8 cellular contexts compared by ENCODE assay signal in genomic region chr6:143427109-143427817, GRCh38. TPM values are rescaled to one million over a fixed set of nuclear protein-coding genes. Genes with fewer than 3 reads are reported as not detected.
A peak's percentile ranks its signal among the peaks of the same experiment; 100 is the strongest.
DNase-seq lines count a peak whose midpoint lies in the region; ATAC-seq lines count a peak whose summit lies in the region.

No MANE protein-coding gene starts in this region.

- H3K27me3 Mint-ChIP-seq in CD8-positive, alpha-beta memory T cell, result no peaks in the 10 kb centered on the region
- no peaks in the 10 kb centered on the region for H3K27me3 Mint-ChIP-seq in memory B cell

- H3K27ac Mint-ChIP-seq in CD8-positive, alpha-beta memory T cell, result no peak overlapping the region
- H3K27ac Mint-ChIP-seq in memory B cell, result peak overlapping the region; percentile 35

- no peak overlapping the region for H3K4me3 ChIP-seq in CD8-positive, alpha-beta memory T cell (ENCODE audit: low read length)

- no peaks in the 10 kb centered on the region for H3K9me3 Mint-ChIP-seq in CD8-positive, alpha-beta memory T cell
- no peaks in the 10 kb centered on the region for H3K9me3 Mint-ChIP-seq in memory B cell

- ATAC-seq in GM19324 (IDR thresholded peaks at IDR 0.05; ENCODE audit: low FRiP score, unreplicated experiment) (peak; percentile 99), HG03354 (IDR thresholded peaks at IDR 0.05; ENCODE audit: poor library complexity, severe bottlenecking, unreplicated experiment) (peak; percentile 100), memory B cell (ENCODE audit: low read depth) (peak; percentile 100)

- no peaks in the 10 kb centered on the region for H3K4me1 ChIP-seq in CD8-positive, alpha-beta memory T cell (ENCODE audit: insufficient read depth, low read length)

- peaks cover 0 to 4% (median 3%) of the 10 kb centered on the region in 3 donors for H3K4me1 Mint-ChIP-seq in CD8-positive, alpha-beta memory T cell
- no peaks in the 10 kb centered on the region for H3K4me1 Mint-ChIP-seq in memory B cell

- H3K9me3 ChIP-seq in CD8-positive, alpha-beta memory T cell (ENCODE audit: low read length), result no peaks in the 10 kb centered on the region

- H3K27ac ChIP-seq in CD8-positive, alpha-beta memory T cell (ENCODE audit: low read depth, low read length), result no peak overlapping the region

- H3K4me3 Mint-ChIP-seq in CD8-positive, alpha-beta memory T cell, result no peak overlapping the region
- no peak overlapping the region for H3K4me3 Mint-ChIP-seq in memory B cell

- H3K36me3 Mint-ChIP-seq in CD8-positive, alpha-beta memory T cell, result peaks cover 3 to 17% (median 13%) of the 10 kb centered on the region in 3 donors
- peaks cover 3% of the 10 kb centered on the region for H3K36me3 Mint-ChIP-seq in memory B cell

- no peaks in the 10 kb centered on the region for H3K27me3 ChIP-seq in CD8-positive, alpha-beta memory T cell (ENCODE audit: insufficient read depth, low read length, poor library complexity, severe bottlenecking)

- H3K36me3 ChIP-seq in CD8-positive, alpha-beta memory T cell (ENCODE audit: insufficient read depth, low read length), result peaks cover 3% of the 10 kb centered on the region

- peak; percentile 55 to 78 (median 63) for DNase-seq in CD8-positive, alpha-beta memory T cell
- DNase-seq in NCI-H524 (lab: John Stamatoyannopoulos, UW) (peak; percentile 23 to 74), ecto neural progenitor cell (ENCODE audit: low spot score) (peak; percentile 81), memory B cell (ENCODE audit: low spot score in 2 of 2) (peak; percentile 62 to 66)
- peak; percentile 65 to 69 for DNase-seq in activated CD4-positive, alpha-beta T cell treated with anti-CD3 and anti-CD28 coated beads, Interleukin-2, amount 50 U/mL, for 4 hours
- DNase-seq in stimulated activated CD8-positive, alpha-beta memory T cell treated with anti-CD3 and anti-CD28 coated beads, Interleukin-15, amount 100 ng/mL, for 4 hours (ENCODE audit: low read depth in 2 of 2), result peak; percentile 37 to 41

- CTCF ChIA-PET in CD8-positive, alpha-beta memory T cell (lab: Charles Lee), result interaction anchor here (0.6 to 6.7 kb wide), 22 partner anchors 10 to 1219 kb away, joined by 3 to 52 read pairs (median 4); no protein-coding TSS in a partner anchor

- POLR2A ChIA-PET in CD8-positive, alpha-beta memory T cell (lab: Charles Lee), result no interaction called here

RNA-seq across cellular contexts. Expression of gene ADAT2, which starts 23.2 kb away (rescaled TPM):
- total RNA-seq in CD8-positive, alpha-beta memory T cell, result 10 to 100 TPM; 19.6 to 20.6 TPM
- polyA plus RNA-seq in CD8-positive, alpha-beta memory T cell, result 0.89 TPM

RNA-seq across cellular contexts. Expression of gene PEX3, which starts 23.3 kb away (rescaled TPM):
- 10 to 100 TPM; 18.0 to 23.6 TPM for total RNA-seq in CD8-positive, alpha-beta memory T cell
- 20.4 TPM for polyA plus RNA-seq in CD8-positive, alpha-beta memory T cell
